ENCODE assay signal across 8 cellular contexts in genomic region chr3:32571192-32571485, GRCh38. TPM values are rescaled to one million over a fixed set of nuclear protein-coding genes. Genes with fewer than 3 reads are reported as not detected.
DNase-seq lines count a peak whose midpoint lies in the region; ATAC-seq and TF ChIP-seq lines count a peak whose summit lies in the region.

No MANE protein-coding gene starts in this region.

- H3K4me1 ChIP-seq in ACC112 (ENCODE audit: control insufficient read depth, insufficient read depth, low read length, unreplicated experiment) (peaks cover 16% of the 10 kb centered on the region), NT2/D1 (ENCODE audit: insufficient read depth, insufficient read length) (peaks cover 3% of the 10 kb centered on the region), endodermal cell (ENCODE audit: control insufficient read depth, insufficient read depth, low read length) (peaks cover 8% of the 10 kb centered on the region)

- TF ChIP-seq CTCF in endodermal cell (conservative IDR thresholded peaks at IDR 0.05) = no peak
- no peak for TF ChIP-seq CTCF in nephron progenitor cell (IDR thresholded peaks at IDR 0.05)

- no peaks in the 10 kb centered on the region for H3K27me3 Mint-ChIP-seq in endodermal cell (ENCODE audit: insufficient read depth)
- no peaks in the 10 kb centered on the region for H3K27me3 Mint-ChIP-seq in nephron progenitor cell (ENCODE audit: low read depth, poor library complexity)

- H3K27ac ChIP-seq in ACC112 (ENCODE audit: low read depth, low read length) (peak overlapping the region; percentile 73), endodermal cell (ENCODE audit: low read depth, low read length) (peak overlapping the region; percentile 99)

- H3K4me1 Mint-ChIP-seq in endodermal cell = peaks cover 24% of the 10 kb centered on the region
- peaks cover 30% of the 10 kb centered on the region for H3K4me1 Mint-ChIP-seq in nephron progenitor cell

- no peaks in the 10 kb centered on the region for H3K9me3 ChIP-seq in NT2/D1 (ENCODE audit: insufficient read depth, low read length)
- H3K9me3 ChIP-seq in endodermal cell (ENCODE audit: control insufficient read depth, low read length) = no peaks in the 10 kb centered on the region

- peaks cover 8% of the 10 kb centered on the region for H3K36me3 Mint-ChIP-seq in endodermal cell (ENCODE audit: low read depth)
- H3K36me3 Mint-ChIP-seq in nephron progenitor cell (ENCODE audit: low read depth) = peaks cover 12% of the 10 kb centered on the region

- H3K9me3 Mint-ChIP-seq in endodermal cell (no peaks in the 10 kb centered on the region), nephron progenitor cell (no peaks in the 10 kb centered on the region)

- peak overlapping the region; percentile 97 for H3K4me3 ChIP-seq in ACC112 (ENCODE audit: low read depth, low read length)
- peak overlapping the region; percentile 99 for H3K4me3 ChIP-seq in NT2/D1 (ENCODE audit: insufficient read length, low read depth)
- H3K4me3 ChIP-seq in endodermal cell (ENCODE audit: low read length) = peak overlapping the region; percentile 91

- peak overlapping the region; percentile 88 for H3K9ac ChIP-seq in NT2/D1 (ENCODE audit: insufficient read length, low read depth)
- H3K9ac ChIP-seq in endodermal cell (ENCODE audit: extremely low read depth, low read length, poor library complexity, severe bottlenecking) = peak overlapping the region; percentile 86

- H2AFZ ChIP-seq in ACC112 (ENCODE audit: low read length, unreplicated experiment) = peak overlapping the region; percentile 92

- H3K4me3 Mint-ChIP-seq in endodermal cell (peak overlapping the region; percentile 82), nephron progenitor cell (peak overlapping the region; percentile 89)

- H3K36me3 ChIP-seq in ACC112 (ENCODE audit: insufficient read depth, low read length) = no peaks in the 10 kb centered on the region
- H3K36me3 ChIP-seq in NT2/D1 (ENCODE audit: insufficient read depth, insufficient read length, low read length) = peaks cover 14% of the 10 kb centered on the region
- H3K36me3 ChIP-seq in endodermal cell (ENCODE audit: control insufficient read depth, insufficient read depth, low read length) = peaks cover 8% of the 10 kb centered on the region

- ATAC-seq in GM21367 (IDR thresholded peaks at IDR 0.05; ENCODE audit: unreplicated experiment) = peak; percentile 29

- peak overlapping the region; percentile 96 for H3K27ac Mint-ChIP-seq in endodermal cell
- peak overlapping the region; percentile 86 for H3K27ac Mint-ChIP-seq in nephron progenitor cell

- H3K27me3 ChIP-seq in ACC112 (ENCODE audit: insufficient read depth, low read length) (no peaks in the 10 kb centered on the region), NT2/D1 (ENCODE audit: insufficient read depth, insufficient read length) (no peaks in the 10 kb centered on the region), endodermal cell (ENCODE audit: control insufficient read depth, insufficient read depth, low read length, poor library complexity, severe bottlenecking) (peaks cover 9% of the 10 kb centered on the region)

- peaks cover 40% of the 10 kb centered on the region for H3K79me2 ChIP-seq in ACC112 (ENCODE audit: control insufficient read depth, insufficient read depth, low read length, unreplicated experiment)

- WGBS in endodermal cell (ENCODE audit: insufficient coverage in 1 of 2, insufficient read length in 1 of 2), 2 experiments = 2% methylated on average over 12 to 14 of the region's 14 CpGs

- no peak for DNase-seq in NT2/D1 (ENCODE audit: low read depth, low spot score)
- DNase-seq in endodermal cell = no peak
- DNase-seq in nephron progenitor cell = no peak
- no peak for DNase-seq in NCI-H187 (lab: John Stamatoyannopoulos, UW)
- DNase-seq in SKM-1 treated with dmso at 0.1 percent for 144 hours (lab: John Stamatoyannopoulos, UW; ENCODE audit: unreplicated experiment) = no peak
- no peak for DNase-seq in GM03348 (ENCODE audit: low spot score)

RNA-seq across cellular contexts. Expression of gene DYNC1LI1, which starts 0.5 kb away (rescaled TPM):
- total RNA-seq in endodermal cell = 10 to 100 TPM; 41.6 to 42.5 TPM
- 65.1 TPM for polyA plus RNA-seq in endodermal cell (2013, experiment 1 of 2)
- polyA plus RNA-seq in endodermal cell (2013, experiment 2 of 2) = 57.6 TPM
